In the genomic region with DNA sequence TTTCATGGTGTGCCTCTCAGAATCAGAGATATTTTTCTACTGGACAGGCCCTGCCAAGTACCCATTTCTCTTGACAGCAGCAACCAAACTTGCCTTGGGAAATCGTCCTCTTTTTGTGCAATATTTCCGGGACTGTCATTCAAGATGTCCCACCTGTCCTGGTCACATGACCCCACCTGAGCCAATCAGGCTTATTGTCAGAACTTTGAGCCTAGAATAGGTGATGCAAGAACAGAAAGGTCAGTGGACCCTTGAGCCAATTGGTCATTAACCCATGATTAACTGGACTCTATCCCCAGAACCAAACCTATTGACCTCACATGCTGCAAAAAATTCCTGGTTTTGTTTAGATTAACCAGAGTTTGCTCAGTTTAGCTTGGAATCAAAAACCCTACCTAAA, we compare ENCODE assay signal across 19 cellular contexts.
A peak's percentile ranks its signal among the peaks of the same experiment; 100 is the strongest.
DNase-seq lines count a peak whose midpoint lies in the region; ATAC-seq, FAIRE-seq and TF ChIP-seq lines count a peak whose summit lies in the region.
"Had no signal": no experiment of that assay in that cellular context is flagged by ENCODE, and none has a peak within 500 bp of the region (broad histone marks: within the 10 kb centered on the region; RNA-seq: fewer than 3 reads in every experiment).

No MANE protein-coding gene starts in this region.

- H2AFZ ChIP-seq in PC-9 = no peak overlapping the region

- H3K27me3 Mint-ChIP-seq in WTC11 (ENCODE audit: low read depth) = no peaks in the 10 kb centered on the region

- 29% methylated on average over 2 of the region's 2 CpGs for WGBS in right lobe of liver (ENCODE audit: insufficient coverage, low coverage, low lambda C conversion rate, missing lambda C conversion rate)

- no peaks in the 10 kb centered on the region; the same call in 1 of the 2 replicates for H3K9me2 ChIP-seq in PC-9 (ENCODE audit: insufficient read depth)

- no TSS peak for BruUV-seq in PC-9 (replicated peaks; lab: Mats Ljungman, UMichigan)

- H3K79me2 ChIP-seq in PC-9 (ENCODE audit: low read depth) = no peaks in the 10 kb centered on the region

- H3K36me3 ChIP-seq in right lobe of liver (no peaks in the 10 kb centered on the region), PC-9 (ENCODE audit: low read depth) (no peaks in the 10 kb centered on the region)
- H3K36me3 ChIP-seq: BLaER1 had no signal

- CTCF ChIA-PET in WTC11 (lab: Charles Lee) (interaction anchor here (0.8 kb wide), 1 partner anchor 18 kb away, joined by 3 read pairs; no protein-coding TSS in a partner anchor), PC-9 (lab: Charles Lee) (no interaction called here)

- no peak overlapping the region for H3K27ac Mint-ChIP-seq in WTC11
- H3K27ac Mint-ChIP-seq: CD14-positive monocyte; CD4-positive, alpha-beta memory T cell; IgD-negative memory B cell had no signal

- H3K4me1 ChIP-seq in right lobe of liver (no peaks in the 10 kb centered on the region), PC-9 (replicated peaks; ENCODE audit: insufficient read depth) (no peaks in the 10 kb centered on the region)

- peak; percentile 42 for FAIRE-seq in GM12892 (lab: Jason Lieb, UNC)
- FAIRE-seq: GM19239, H54 had no signal

- no peaks in the 10 kb centered on the region for H3K4me1 Mint-ChIP-seq in WTC11
- H3K4me1 Mint-ChIP-seq: CD4-positive, alpha-beta memory T cell had no signal

- H3K4me3 ChIP-seq in right lobe of liver (no peak overlapping the region), PC-9 (no peak overlapping the region)
- H3K4me3 ChIP-seq: BLaER1 had no signal

- no peak for TF ChIP-seq CTCF in WTC11 (IDR thresholded peaks at IDR 0.05)
- TF ChIP-seq CTCF in right lobe of liver (IDR thresholded peaks at IDR 0.05) = no peak
- no peak for TF ChIP-seq CTCF in PC-9 (conservative IDR thresholded peaks at IDR 0.05)

- no peak overlapping the region for H3K27ac ChIP-seq in right lobe of liver
- H3K27ac ChIP-seq in PC-9 = no peak overlapping the region
- H3K27ac ChIP-seq: BLaER1, HL-60 had no signal

- TF ChIP-seq POLR2A in GM12892 (IDR thresholded peaks at IDR 0.05; ENCODE audit: low read depth, low read length) = no peak
- TF ChIP-seq POLR2A in right lobe of liver (IDR thresholded peaks at IDR 0.05) = no peak

- DNase-seq in GM12892 (ENCODE audit: insufficient read length) = no peak
- DNase-seq in WTC11 (ENCODE audit: low spot score) = no peak
- peak; percentile 12 for DNase-seq in islet precursor cell
- no peak for DNase-seq in right lobe of liver
- no peak for DNase-seq in PC-9
- DNase-seq in NCI-H1092 treated with DMSO at 0.1 percent for 48 hours (lab: John Stamatoyannopoulos, UW) = no peak
- no peak for DNase-seq in activated T-cell treated with anti-CD3 and anti-CD28 coated beads for 4 hours
- DNase-seq: 8988T; Calu3; CD4-positive, alpha-beta memory T cell; DMS79 treated with DMSO at 0.1 percent for 48 hours; GF-D8; HCEC 1CT had no signal

- H3K27me3 ChIP-seq in right lobe of liver = no peaks in the 10 kb centered on the region
- peaks cover 32% of the 10 kb centered on the region for H3K27me3 ChIP-seq in PC-9 (ENCODE audit: insufficient read depth, low read depth)
- H3K27me3 ChIP-seq: BLaER1 had no signal

- no peaks in the 10 kb centered on the region for H4K20me1 ChIP-seq in PC-9 (ENCODE audit: insufficient read depth)
- H4K20me1 ChIP-seq: BLaER1 had no signal

- H3K36me3 Mint-ChIP-seq in WTC11 = no peaks in the 10 kb centered on the region
- H3K36me3 Mint-ChIP-seq: CD14-positive monocyte; CD4-positive, alpha-beta memory T cell had no signal

- intact Hi-C loops in right lobe of liver (cut with DNase I) = no loop called here
- intact Hi-C loops in PC-9 (cut with micrococcal nuclease; ENCODE audit: unreplicated experiment) = no loop called here

- H3K9me3 ChIP-seq in right lobe of liver (no peaks in the 10 kb centered on the region), PC-9 (ENCODE audit: insufficient read depth, low read depth) (peaks cover 6% of the 10 kb centered on the region; the same call in 1 of the 2 replicates)
- H3K9me3 ChIP-seq: BLaER1 had no signal

- peaks cover 9% of the 10 kb centered on the region for H3K9me3 Mint-ChIP-seq in WTC11

- POLR2A ChIA-PET in WTC11 (lab: Charles Lee) (no interaction called here), PC-9 (lab: Charles Lee; ENCODE audit: unreplicated experiment) (no interaction called here)

- ATAC-seq in WTC11 = no peak
- ATAC-seq in right lobe of liver = peak in 3 of 4 donors; percentile 26 to 29 (median 27)

- no peaks in the 10 kb centered on the region for H3F3A ChIP-seq in PC-9 (ENCODE audit: insufficient read depth, low read depth)

- no peak overlapping the region for H3K4me3 Mint-ChIP-seq in WTC11
- H3K4me3 Mint-ChIP-seq: CD14-positive monocyte; CD4-positive, alpha-beta memory T cell; IgD-negative memory B cell had no signal

- no peak overlapping the region for H3K4me2 ChIP-seq in PC-9
- H3K4me2 ChIP-seq: BLaER1 had no signal

TF ChIP-seq in WTC11, 78 proteins besides CTCF, POLR2A, EP300 and RAD21:
- TF ChIP-seq, protein P1, sequence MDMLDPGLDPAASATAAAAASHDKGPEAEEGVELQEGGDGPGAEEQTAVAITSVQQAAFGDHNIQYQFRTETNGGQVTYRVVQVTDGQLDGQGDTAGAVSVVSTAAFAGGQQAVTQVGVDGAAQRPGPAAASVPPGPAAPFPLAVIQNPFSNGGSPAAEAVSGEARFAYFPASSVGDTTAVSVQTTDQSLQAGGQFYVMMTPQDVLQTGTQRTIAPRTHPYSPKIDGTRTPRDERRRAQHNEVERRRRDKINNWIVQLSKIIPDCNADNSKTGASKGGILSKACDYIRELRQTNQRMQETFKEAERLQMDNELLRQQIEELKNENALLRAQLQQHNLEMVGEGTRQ (CRISPR knock-in tag; IDR thresholded peaks at IDR 0.05) = peak; percentile 60
- TF ChIP-seq, protein P2, sequence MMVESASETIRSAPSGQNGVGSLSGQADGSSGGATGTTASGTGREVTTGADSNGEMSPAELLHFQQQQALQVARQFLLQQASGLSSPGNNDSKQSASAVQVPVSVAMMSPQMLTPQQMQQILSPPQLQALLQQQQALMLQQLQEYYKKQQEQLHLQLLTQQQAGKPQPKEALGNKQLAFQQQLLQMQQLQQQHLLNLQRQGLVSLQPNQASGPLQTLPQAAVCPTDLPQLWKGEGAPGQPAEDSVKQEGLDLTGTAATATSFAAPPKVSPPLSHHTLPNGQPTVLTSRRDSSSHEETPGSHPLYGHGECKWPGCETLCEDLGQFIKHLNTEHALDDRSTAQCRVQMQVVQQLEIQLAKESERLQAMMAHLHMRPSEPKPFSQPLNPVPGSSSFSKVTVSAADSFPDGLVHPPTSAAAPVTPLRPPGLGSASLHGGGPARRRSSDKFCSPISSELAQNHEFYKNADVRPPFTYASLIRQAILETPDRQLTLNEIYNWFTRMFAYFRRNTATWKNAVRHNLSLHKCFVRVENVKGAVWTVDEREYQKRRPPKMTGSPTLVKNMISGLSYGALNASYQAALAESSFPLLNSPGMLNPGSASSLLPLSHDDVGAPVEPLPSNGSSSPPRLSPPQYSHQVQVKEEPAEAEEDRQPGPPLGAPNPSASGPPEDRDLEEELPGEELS (CRISPR knock-in tag; IDR thresholded peaks at IDR 0.05) = no peak
